ENCODE assay signal across 8 cellular contexts in genomic region chr2:27889774-27890145, GRCh38. TPM values are rescaled to one million over a fixed set of nuclear protein-coding genes. Genes with fewer than 3 reads are reported as not detected.
DNase-seq lines count a peak whose midpoint lies in the region; ATAC-seq and TF ChIP-seq lines count a peak whose summit lies in the region.

No MANE protein-coding gene starts in this region.

- DNase-seq in M059J (ENCODE audit: low read depth) (peak; percentile 56), cerebellar cortex (ENCODE audit: low spot score) (peak; percentile 5), mesothelial cell of epicardium (ENCODE audit: low spot score in 2 of 2, unreplicated experiment in 2 of 2) (no peak), NCI-H446 treated with DMSO at 0.1 percent for 48 hours (lab: John Stamatoyannopoulos, UW) (no peak)

- ATAC-seq in GM18498 (IDR thresholded peaks at IDR 0.05; ENCODE audit: unreplicated experiment) = peak; percentile 1
- ATAC-seq in HG03039 (IDR thresholded peaks at IDR 0.05; ENCODE audit: unreplicated experiment) = no peak
- ATAC-seq in GM18858 (IDR thresholded peaks at IDR 0.05; ENCODE audit: unreplicated experiment) = no peak
- ATAC-seq in HG03442 (IDR thresholded peaks at IDR 0.05; ENCODE audit: unreplicated experiment) = no peak

- no peaks in the 10 kb centered on the region for H3K27me3 Mint-ChIP-seq in mesothelial cell of epicardium (ENCODE audit: low read depth)

- peak overlapping the region; percentile 99 for H3K27ac Mint-ChIP-seq in mesothelial cell of epicardium

- no peaks in the 10 kb centered on the region for H3K9me3 Mint-ChIP-seq in mesothelial cell of epicardium

- no peak for TF ChIP-seq CTCF in mesothelial cell of epicardium (IDR thresholded peaks at IDR 0.05; ENCODE audit: unreplicated experiment)

- H3K4me1 Mint-ChIP-seq in mesothelial cell of epicardium = peaks cover 29% of the 10 kb centered on the region

- peaks cover 4% of the 10 kb centered on the region for H3K36me3 Mint-ChIP-seq in mesothelial cell of epicardium

- peak overlapping the region; percentile 95 for H3K4me3 Mint-ChIP-seq in mesothelial cell of epicardium

RNA-seq across cellular contexts. Expression of gene RBKS, which starts 0.4 kb away (rescaled TPM):
- 3.2 and 4.9 TPM in 2 replicates for total RNA-seq in M059J (2014; rRNA removed; shearing (Covaris generic))
- total RNA-seq in mesothelial cell of epicardium = 0.80 to 1.4 TPM (median 1.0 TPM) in 3 replicates

RNA-seq across cellular contexts. Expression of gene BABAM2, which starts 0.8 kb away (rescaled TPM):
- 41.8 and 51.8 TPM in 2 replicates for total RNA-seq in M059J (2014; rRNA removed; shearing (Covaris generic))
- 36.3 to 45.6 TPM (median 43.5 TPM) in 3 replicates for total RNA-seq in mesothelial cell of epicardium

Comparison
In these comparisons a context has a peak if more than half of its experiments do, and no peak if none do; other contexts are left out.
1. DNase-seq: peak in M059J (single experiment) and cerebellar cortex (single experiment); none in mesothelial cell of epicardium (0 of 2) and NCI-H446 treated with DMSO at 0.1 percent for 48 hours (single experiment).